In genomic region chr2:233486778-233487552, GRCh38 we compare ENCODE assay signal across 12 cellular contexts.
A peak's percentile ranks its signal among the peaks of the same experiment; 100 is the strongest.
DNase-seq lines count a peak whose midpoint lies in the region; ATAC-seq and TF ChIP-seq lines count a peak whose summit lies in the region.
"Had no signal": no experiment of that assay in that cellular context is flagged by ENCODE, and none has a peak within 500 bp of the region (broad histone marks: within the 10 kb centered on the region; RNA-seq: fewer than 3 reads in every experiment).

No MANE protein-coding gene starts in this region.

- peaks cover 0 to 80% (median 28%) of the 10 kb centered on the region in 4 donors for H3K36me3 ChIP-seq in upper lobe of left lung

- no peaks in the 10 kb centered on the region for H3K9me3 ChIP-seq in upper lobe of left lung

- H3K27me3 ChIP-seq in layer of hippocampus (ENCODE audit: control insufficient read depth, insufficient read depth, low read length) (no peaks in the 10 kb centered on the region), upper lobe of left lung (no peaks in the 10 kb centered on the region)

- peaks cover 0 to 21% (median 13%) of the 10 kb centered on the region in 4 donors for H3K4me1 ChIP-seq in upper lobe of left lung

- WGBS in upper lobe of left lung, 2 donors, result 57 to 65% methylated on average over 4 of the region's 4 CpGs

- TF ChIP-seq EP300 in upper lobe of left lung (IDR thresholded peaks at IDR 0.05), result peak in 2 of 4 donors; percentile 74 to 92

- peak; percentile 73 to 78 for ATAC-seq in upper lobe of left lung (ENCODE audit: low FRiP score in 2 of 2)
- no peak for ATAC-seq in GM18909 (IDR thresholded peaks at IDR 0.05; ENCODE audit: poor library complexity, unreplicated experiment)
- ATAC-seq: activated naive CD8-positive, alpha-beta T cell treated with anti-CD3 and anti-CD28 coated beads, Interleukin-2, amount 50 U/mL, for 24 hours had no signal

- TF ChIP-seq CTCF in astrocyte of the spinal cord (IDR thresholded peaks at IDR 0.05; ENCODE audit: low read depth, low read length) (no peak), upper lobe of left lung (IDR thresholded peaks at IDR 0.05) (no peak)

- TF ChIP-seq POLR2A in upper lobe of left lung (IDR thresholded peaks at IDR 0.05), result no peak

- H3K4me3 ChIP-seq in astrocyte of the spinal cord (ENCODE audit: low read depth, low read length), result no peak overlapping the region
- no peak overlapping the region for H3K4me3 ChIP-seq in upper lobe of left lung

- H3K27ac ChIP-seq in layer of hippocampus (ENCODE audit: low read depth, low read length) (peak overlapping the region; percentile 2), upper lobe of left lung (peak overlapping the region; percentile 57 to 89 (median 76))
- H3K27ac ChIP-seq: 22Rv1 had no signal

- in situ Hi-C loops in astrocyte of the spinal cord (cut with HindIII; ENCODE audit: low sequenced_read_pairs), result no loop called here

- DNase-seq in SIG-M5 treated with dmso at 0.1 percent for 504 hours (lab: John Stamatoyannopoulos, UW; ENCODE audit: unreplicated experiment), result peak; percentile 62
- no peak for DNase-seq in SIG-M5 (lab: John Stamatoyannopoulos, UW)
- peak; percentile 94 for DNase-seq in astrocyte of the spinal cord (ENCODE audit: low read depth, low spot score)
- DNase-seq in upper lobe of left lung, result peak in 1 of 2 donors; percentile 53
- DNase-seq in COR-L47 (lab: John Stamatoyannopoulos, UW), result no peak
- DNase-seq in C1 segment of cervical spinal cord (lab: John Stamatoyannopoulos, UW), result no peak
- DNase-seq: activated B cell treated with CpG ODN at 0.5 μM for 24 hours; activated naive CD8-positive, alpha-beta T cell treated with anti-CD3 and anti-CD28 coated beads, Interleukin-2, amount 50 U/mL, for 24 hours; stimulated activated CD4-positive, alpha-beta T cell treated with anti-CD3 and anti-CD28 coated beads, Interleukin-1b, Interleukin-23, amount 100 ng/mL, for 48 hours had no signal

Comparison
In these comparisons a context has a peak if more than half of its experiments do, and no peak if none do; other contexts are left out.
1. DNase-seq: peak in SIG-M5 treated with dmso at 0.1 percent for 504 hours (single experiment) and astrocyte of the spinal cord (single experiment); none in SIG-M5 (single experiment), COR-L47 (single experiment) and C1 segment of cervical spinal cord (0 of 14).